Comparison of ENCODE assay signal across 8 cellular contexts in genomic region chr17:59837362-59838195, GRCh38. TPM values are rescaled to one million over a fixed set of nuclear protein-coding genes. Genes with fewer than 3 reads are reported as not detected.
DNase-seq lines count a peak whose midpoint lies in the region; ATAC-seq and TF ChIP-seq lines count a peak whose summit lies in the region.

No MANE protein-coding gene starts in this region.

- H3K9ac ChIP-seq in fibroblast of lung (ENCODE audit: insufficient read depth, low read length) = peak overlapping the region; percentile 97

- peak overlapping the region; percentile 100 for H3K27ac ChIP-seq in fibroblast of lung (ENCODE audit: insufficient read depth, low read length)

- H3K4me1 Mint-ChIP-seq in activated T-cell treated with anti-CD3 and anti-CD28 coated beads, Interleukin-2, amount 50 U/mL, for 4 hours (ENCODE audit: low read depth) = peaks cover 25% of the 10 kb centered on the region
- peaks cover 11 to 56% (median 40%) of the 10 kb centered on the region in 4 donors for H3K4me1 Mint-ChIP-seq in naive thymus-derived CD8-positive, alpha-beta T cell

- ATAC-seq in GM19395 (IDR thresholded peaks at IDR 0.05; ENCODE audit: unreplicated experiment) (peak; percentile 82), HG03442 (IDR thresholded peaks at IDR 0.05; ENCODE audit: unreplicated experiment) (peak; percentile 75)
- peak; percentile 84 to 88 for ATAC-seq in activated T-cell treated with anti-CD3 and anti-CD28 coated beads, Interleukin-2, amount 50 U/mL, for 4 hours
- ATAC-seq in naive thymus-derived CD8-positive, alpha-beta T cell = peak; percentile 92 to 96

- no peak for TF ChIP-seq CTCF in fibroblast of lung (conservative IDR thresholded peaks at IDR 0.05 in 1 of 2, IDR thresholded peaks at IDR 0.05 in 1 of 2; ENCODE audit: low read depth in 1 of 2, low read length in 2 of 2)

- H3K4me3 Mint-ChIP-seq in activated T-cell treated with anti-CD3 and anti-CD28 coated beads, Interleukin-2, amount 50 U/mL, for 4 hours = peak overlapping the region; percentile 100
- peak overlapping the region; percentile 75 to 97 (median 86) for H3K4me3 Mint-ChIP-seq in naive thymus-derived CD8-positive, alpha-beta T cell

- H3K9me3 Mint-ChIP-seq in activated T-cell treated with anti-CD3 and anti-CD28 coated beads, Interleukin-2, amount 50 U/mL, for 4 hours = no peaks in the 10 kb centered on the region
- H3K9me3 Mint-ChIP-seq in naive thymus-derived CD8-positive, alpha-beta T cell = no peaks in the 10 kb centered on the region

- POLR2A ChIA-PET in naive thymus-derived CD8-positive, alpha-beta T cell (lab: Charles Lee) = interaction anchor here (0.7 to 0.8 kb wide), 4 partner anchors 10 to 1686 kb away, joined by 5 to 8 read pairs (median 6); no protein-coding TSS in a partner anchor

- H3K36me3 Mint-ChIP-seq in activated T-cell treated with anti-CD3 and anti-CD28 coated beads, Interleukin-2, amount 50 U/mL, for 4 hours (ENCODE audit: insufficient read depth) = peaks cover 50% of the 10 kb centered on the region
- peaks cover 0 to 53% (median 13%) of the 10 kb centered on the region in 3 donors for H3K36me3 Mint-ChIP-seq in naive thymus-derived CD8-positive, alpha-beta T cell

- peaks cover 47% of the 10 kb centered on the region for H3K79me2 ChIP-seq in fibroblast of lung (ENCODE audit: control insufficient read depth, insufficient read depth, low read length)

- no peaks in the 10 kb centered on the region for H4K20me1 ChIP-seq in fibroblast of lung (ENCODE audit: control insufficient read depth, extremely low read depth, insufficient read depth, low read length)

- no peaks in the 10 kb centered on the region for H3K27me3 ChIP-seq in fibroblast of lung (ENCODE audit: control insufficient read depth, insufficient read depth, low read length)

- H3K4me1 ChIP-seq in fibroblast of lung (ENCODE audit: control insufficient read depth, extremely low read depth, insufficient read depth, low read length) = peaks cover 4% of the 10 kb centered on the region

- H3K4me3 ChIP-seq in fibroblast of lung (replicated peaks in 1 of 4; ENCODE audit: control extremely low read depth in 1 of 4, insufficient read depth in 1 of 4, low read depth in 3 of 4, low read length in 4 of 4) = peak overlapping the region; percentile 97 to 99 (median 98)

- peaks cover 3% of the 10 kb centered on the region for H3K36me3 ChIP-seq in fibroblast of lung (ENCODE audit: control insufficient read depth, insufficient read depth, low read length)

- no peaks in the 10 kb centered on the region for H3K9me3 ChIP-seq in fibroblast of lung (ENCODE audit: control insufficient read depth, insufficient read depth, low read depth, low read length)

- no peak overlapping the region for H2AFZ ChIP-seq in fibroblast of lung (ENCODE audit: low read length)

- H3K27me3 Mint-ChIP-seq in activated T-cell treated with anti-CD3 and anti-CD28 coated beads, Interleukin-2, amount 50 U/mL, for 4 hours (ENCODE audit: low read depth) = no peaks in the 10 kb centered on the region
- no peaks in the 10 kb centered on the region for H3K27me3 Mint-ChIP-seq in naive thymus-derived CD8-positive, alpha-beta T cell

- H3K27ac Mint-ChIP-seq in naive thymus-derived CD8-positive, alpha-beta T cell = peak overlapping the region; percentile 86 to 98 (median 94)

- H3K4me2 ChIP-seq in fibroblast of lung (ENCODE audit: extremely low read depth, insufficient read depth, low read length) = peak overlapping the region; percentile 76

- peak; percentile 99 for DNase-seq in DMS 273 (lab: John Stamatoyannopoulos, UW; ENCODE audit: unreplicated experiment)
- peak; percentile 100 for DNase-seq in NOMO-1 treated with DMSO at 0.1 percent for 48 hours (lab: John Stamatoyannopoulos, UW; ENCODE audit: unreplicated experiment)
- peak; percentile 59 for DNase-seq in activated T-cell treated with anti-CD3 and anti-CD28 coated beads, Interleukin-2, amount 50 U/mL, for 4 hours
- peak; percentile 100 for DNase-seq in fibroblast of lung (ENCODE audit: low read depth in 2 of 2)
- DNase-seq in naive thymus-derived CD8-positive, alpha-beta T cell = peak in 9 of 10 donors; percentile 23 to 72 (median 59)
- no peak for DNase-seq in NCI-H187 (lab: John Stamatoyannopoulos, UW)

RNA-seq across cellular contexts. Expression of gene TUBD1, which starts 55.2 kb away (rescaled TPM):
- total RNA-seq in activated T-cell treated with anti-CD3 and anti-CD28 coated beads, Interleukin-2, amount 50 U/mL, for 4 hours = 1 to 10 TPM; 6.5 to 9.6 (median 8.0) TPM
- total RNA-seq in fibroblast of lung = 4.6 and 5.6 TPM in 2 replicates
- 3.6 TPM in 2 replicates for polyA plus RNA-seq in fibroblast of lung
- polyA plus RNA-seq in fibroblast of lung (2012) = 2.5 and 3.0 TPM in 2 replicates
- polyA minus RNA-seq in fibroblast of lung (ENCODE audit: low replicate concordance) = 0.75 TPM in 1 of 2 replicates, not detected in the other
- total RNA-seq in naive thymus-derived CD8-positive, alpha-beta T cell = 10 to 100 TPM; 33.5 to 36.7 TPM
- polyA plus RNA-seq in naive thymus-derived CD8-positive, alpha-beta T cell = 10 to 100 TPM; 16.9 to 24.0 (median 17.0) TPM

RNA-seq across cellular contexts. Expression of gene RPS6KB1, which starts 55.3 kb away (rescaled TPM):
- 10 to 100 TPM; 45.3 to 50.1 (median 49.6) TPM for total RNA-seq in activated T-cell treated with anti-CD3 and anti-CD28 coated beads, Interleukin-2, amount 50 U/mL, for 4 hours
- 21.3 and 21.6 TPM in 2 replicates for total RNA-seq in fibroblast of lung
- polyA plus RNA-seq in fibroblast of lung = 14.8 and 16.0 TPM in 2 replicates
- 16.9 and 20.7 TPM in 2 replicates for polyA plus RNA-seq in fibroblast of lung (2012)
- 0.67 and 1.0 TPM in 2 replicates for polyA minus RNA-seq in fibroblast of lung (ENCODE audit: low replicate concordance)
- 10 to 100 TPM; 65.9 to 79.4 TPM for total RNA-seq in naive thymus-derived CD8-positive, alpha-beta T cell
- polyA plus RNA-seq in naive thymus-derived CD8-positive, alpha-beta T cell = 10 to 100 TPM; 22.7 to 31.5 (median 23.5) TPM

Comparison
In these comparisons a context has a peak if more than half of its experiments do, and no peak if none do; other contexts are left out.
1. DNase-seq: peak in DMS 273 (single experiment), NOMO-1 treated with DMSO at 0.1 percent for 48 hours (single experiment), activated T-cell treated with anti-CD3 and anti-CD28 coated beads, Interleukin-2, amount 50 U/mL, for 4 hours (single experiment), fibroblast of lung (2 of 2) and naive thymus-derived CD8-positive, alpha-beta T cell (9 of 10); none in NCI-H187 (0 of 2).
2. Peak in every context shown above with its lines, with median percentiles within 50 percentile points of each other: ATAC-seq.